25 cellular contexts compared by ENCODE assay signal in genomic region chrX:9902651-9903050, GRCh38.
A peak's percentile ranks its signal among the peaks of the same experiment; 100 is the strongest.
DNase-seq lines count a peak whose midpoint lies in the region; ATAC-seq, FAIRE-seq and TF ChIP-seq lines count a peak whose summit lies in the region.
"Had no signal": no experiment of that assay in that cellular context is flagged by ENCODE, and none has a peak within 500 bp of the region (broad histone marks: within the 10 kb centered on the region; RNA-seq: fewer than 3 reads in every experiment).

No MANE protein-coding gene starts in this region.

- no peak overlapping the region for H3K27ac Mint-ChIP-seq in astrocyte (ENCODE audit: unreplicated experiment)
- H3K27ac Mint-ChIP-seq in activated naive CD4-positive, alpha-beta T cell treated with anti-CD3 and anti-CD28 coated beads for 36 hours = no peak overlapping the region
- H3K27ac Mint-ChIP-seq: activated CD4-positive, alpha-beta T cell treated with anti-CD3 and anti-CD28 coated beads, Interleukin-2, amount 10 ng/mL, durations not matched to agents 24 days and 14 days; CD14-positive monocyte; dendritic cell treated with granulocyte-macrophage colony-stimulating factor and Interleukin-4, amounts not matched to agents 40 ng/mL and 50 ng/mL, for 4 days; naive thymus-derived CD4-positive, alpha-beta T cell had no signal

- CTCF ChIA-PET in activated naive CD4-positive, alpha-beta T cell treated with anti-CD3 and anti-CD28 coated beads for 36 hours (lab: Charles Lee) = interaction anchor here (0.6 kb wide), 1 partner anchor 1798 kb away, joined by 5 read pairs; no protein-coding TSS in a partner anchor

- no peak overlapping the region for H3K9ac ChIP-seq in astrocyte (ENCODE audit: low read length)
- H3K9ac ChIP-seq: SK-N-SH had no signal

- H3K9me3 ChIP-seq in astrocyte (ENCODE audit: insufficient read depth, low read depth, low read length) = no peaks in the 10 kb centered on the region
- H3K9me3 ChIP-seq: A549, body of pancreas, heart right ventricle, lower lobe of right lung, psoas muscle, SK-N-SH, transverse colon had no signal

- H2AFZ ChIP-seq in astrocyte (ENCODE audit: low read depth, low read length) = no peak overlapping the region
- H2AFZ ChIP-seq: PC-9 had no signal

- H3K4me1 Mint-ChIP-seq in astrocyte (ENCODE audit: low read depth, unreplicated experiment) = peaks cover 46% of the 10 kb centered on the region
- no peaks in the 10 kb centered on the region for H3K4me1 Mint-ChIP-seq in activated naive CD4-positive, alpha-beta T cell treated with anti-CD3 and anti-CD28 coated beads for 36 hours (ENCODE audit: low read depth)
- H3K4me1 Mint-ChIP-seq: activated CD4-positive, alpha-beta T cell treated with anti-CD3 and anti-CD28 coated beads, Interleukin-2, amount 10 ng/mL, durations not matched to agents 24 days and 14 days had no signal

- DNase-seq in A172 (ENCODE audit: low spot score) (peak; percentile 66), HPDE6-E6E7 (ENCODE audit: extremely low spot score) (peak; percentile 15), astrocyte (ENCODE audit: low read depth) (peak; percentile 29), midbrain (lab: John Stamatoyannopoulos, UW) (peak; percentile 2), H7 (no peak), SKM-1 treated with dmso at 0.1 percent for 144 hours (lab: John Stamatoyannopoulos, UW; ENCODE audit: unreplicated experiment) (no peak)
- no peak for DNase-seq in activated naive CD4-positive, alpha-beta T cell treated with anti-CD3 and anti-CD28 coated beads for 36 hours
- DNase-seq: activated CD4-positive, alpha-beta T cell treated with anti-CD3 and anti-CD28 coated beads, Interleukin-2, amount 10 ng/mL, durations not matched to agents 24 days and 14 days; activated CD8-positive, alpha-beta memory T cell treated with anti-CD3 and anti-CD28 coated beads, Interleukin-2, amount 50 U/mL, for 48 hours; activated naive CD4-positive, alpha-beta T cell treated with Interleukin-2 at 50 U/mL for 16 hours; body of pancreas; heart right ventricle; HFFc6; lower lobe of right lung; MM.1S; naive thymus-derived CD4-positive, alpha-beta T cell; NCI-H187; psoas muscle; SK-N-SH; transverse colon had no signal

- ATAC-seq in GM21619 (IDR thresholded peaks at IDR 0.05; ENCODE audit: unreplicated experiment) = no peak
- ATAC-seq: A549; body of pancreas; heart right ventricle; lower lobe of right lung; naive thymus-derived CD4-positive, alpha-beta T cell; psoas muscle had no signal

- H3K36me3 ChIP-seq in astrocyte (ENCODE audit: insufficient read depth, low read length) (no peaks in the 10 kb centered on the region), H7 (replicated peaks; ENCODE audit: control insufficient read depth, insufficient read depth, low read length) (no peaks in the 10 kb centered on the region)
- H3K36me3 ChIP-seq: heart right ventricle, lower lobe of right lung, transverse colon had no signal

- intact Hi-C loops in activated naive CD4-positive, alpha-beta T cell treated with anti-CD3 and anti-CD28 coated beads for 36 hours (cut with micrococcal nuclease) = no loop called here

- FAIRE-seq in astrocyte (lab: Jason Lieb, UNC) = peak; percentile 5

- no peaks in the 10 kb centered on the region for H4K20me1 ChIP-seq in astrocyte (ENCODE audit: insufficient read depth, low read length)

- H3K4me3 ChIP-seq in astrocyte (ENCODE audit: insufficient read depth, low read depth, low read length) (no peak overlapping the region), H7 (ENCODE audit: insufficient read depth, low read depth, low read length) (no peak overlapping the region)
- H3K4me3 ChIP-seq: A549, body of pancreas, heart right ventricle, lower lobe of right lung, PC-9, psoas muscle, transverse colon had no signal

- no peaks in the 10 kb centered on the region for H3K9me3 Mint-ChIP-seq in astrocyte (ENCODE audit: unreplicated experiment)
- H3K9me3 Mint-ChIP-seq in activated naive CD4-positive, alpha-beta T cell treated with anti-CD3 and anti-CD28 coated beads for 36 hours = no peaks in the 10 kb centered on the region
- H3K9me3 Mint-ChIP-seq: activated CD4-positive, alpha-beta T cell treated with anti-CD3 and anti-CD28 coated beads, Interleukin-2, amount 10 ng/mL, durations not matched to agents 24 days and 14 days; dendritic cell treated with granulocyte-macrophage colony-stimulating factor and Interleukin-4, amounts not matched to agents 40 ng/mL and 50 ng/mL, for 4 days; HFFc6 had no signal

- H3K4me2 ChIP-seq in astrocyte (ENCODE audit: low read length) = peak overlapping the region; percentile 29
- H3K4me2 ChIP-seq: A549, PC-9, SK-N-SH had no signal

- H3K79me2 ChIP-seq in astrocyte (ENCODE audit: insufficient read depth, low read length) = peaks cover 29% of the 10 kb centered on the region

- H3K27me3 ChIP-seq in astrocyte (ENCODE audit: insufficient read depth, low read length) (no peaks in the 10 kb centered on the region), H7 (ENCODE audit: control insufficient read depth, insufficient read depth, low read length) (no peaks in the 10 kb centered on the region)
- H3K27me3 ChIP-seq: body of pancreas, transverse colon had no signal

- H3K27me3 Mint-ChIP-seq in astrocyte (ENCODE audit: low read depth, unreplicated experiment) = no peaks in the 10 kb centered on the region
- no peaks in the 10 kb centered on the region for H3K27me3 Mint-ChIP-seq in activated naive CD4-positive, alpha-beta T cell treated with anti-CD3 and anti-CD28 coated beads for 36 hours (ENCODE audit: low read depth)

- no peaks in the 10 kb centered on the region for H3K36me3 Mint-ChIP-seq in astrocyte (ENCODE audit: low read depth, unreplicated experiment)
- H3K36me3 Mint-ChIP-seq in activated naive CD4-positive, alpha-beta T cell treated with anti-CD3 and anti-CD28 coated beads for 36 hours (ENCODE audit: low read depth) = no peaks in the 10 kb centered on the region
- H3K36me3 Mint-ChIP-seq: CD14-positive monocyte; naive thymus-derived CD4-positive, alpha-beta T cell had no signal

- H3K4me1 ChIP-seq in astrocyte (ENCODE audit: insufficient read depth, low read length) = peaks cover 50% of the 10 kb centered on the region
- H3K4me1 ChIP-seq: A549, body of pancreas, lower lobe of right lung, psoas muscle, transverse colon had no signal

- no peak for TF ChIP-seq CTCF in astrocyte (IDR thresholded peaks at IDR 0.05; ENCODE audit: insufficient read depth, low read depth, low read length)

- no peak overlapping the region for H3K4me3 Mint-ChIP-seq in astrocyte (ENCODE audit: unreplicated experiment)
- H3K4me3 Mint-ChIP-seq in activated naive CD4-positive, alpha-beta T cell treated with anti-CD3 and anti-CD28 coated beads for 36 hours = no peak overlapping the region
- H3K4me3 Mint-ChIP-seq: activated CD4-positive, alpha-beta T cell treated with anti-CD3 and anti-CD28 coated beads, Interleukin-2, amount 10 ng/mL, durations not matched to agents 24 days and 14 days; CD14-positive monocyte; dendritic cell treated with granulocyte-macrophage colony-stimulating factor and Interleukin-4, amounts not matched to agents 40 ng/mL and 50 ng/mL, for 4 days; HFFc6 had no signal

- H3K27ac ChIP-seq in astrocyte (ENCODE audit: low read depth, low read length) = no peak overlapping the region
- H3K27ac ChIP-seq: A549, body of pancreas, heart right ventricle, lower lobe of right lung, PC-9, psoas muscle, transverse colon had no signal

Comparison
In these comparisons a context has a peak if more than half of its experiments do, and no peak if none do; other contexts are left out.
1. DNase-seq: peak in A172 (single experiment), HPDE6-E6E7 (single experiment), astrocyte (single experiment) and midbrain (single experiment); none in H7 (single experiment), SKM-1 treated with dmso at 0.1 percent for 144 hours (single experiment) and activated naive CD4-positive, alpha-beta T cell treated with anti-CD3 and anti-CD28 coated beads for 36 hours (single experiment).